Comparison of ENCODE assay signal across 16 cellular contexts in genomic region chr16:85628651-85629050, GRCh38. TPM values are rescaled to one million over a fixed set of nuclear protein-coding genes. Genes with fewer than 3 reads are reported as not detected.
DNase-seq lines count a peak whose midpoint lies in the region; ATAC-seq and TF ChIP-seq lines count a peak whose summit lies in the region.
"Had no signal": no experiment of that assay in that cellular context is flagged by ENCODE, and none has a peak within 500 bp of the region (broad histone marks: within the 10 kb centered on the region; RNA-seq: fewer than 3 reads in every experiment).

No MANE protein-coding gene starts in this region.

- H3K9me3 Mint-ChIP-seq in immature natural killer cell = peaks cover 0 to 5% (median under 1%) of the 10 kb centered on the region in 6 donors

- DNase-seq in 8988T = peak; percentile 85
- no peak for DNase-seq in immature natural killer cell
- no peak for DNase-seq in NCI-H748 treated with DMSO at 0.1 percent for 48 hours (lab: John Stamatoyannopoulos, UW)
- DNase-seq: NCI-H1048; NCI-H774; stimulated activated CD4-positive, alpha-beta T cell treated with anti-CD3 and anti-CD28 coated beads, Interleukin-4, amount 100 ng/mL, for 24 hours; stimulated activated CD8-positive, alpha-beta memory T cell treated with anti-CD3 and anti-CD28 coated beads, Interleukin-4, amount 100 ng/mL, for 48 hours; thyroid gland had no signal

- H3K36me3 Mint-ChIP-seq in immature natural killer cell = peaks cover 3 to 8% (median 6%) of the 10 kb centered on the region in 3 donors

- H3K4me2 ChIP-seq in BLaER1 (peak overlapping the region; percentile 99), SU-DHL-6 (ENCODE audit: low read depth, low read length, poor library complexity, severe bottlenecking) (no peak overlapping the region)

- H3K4me1 ChIP-seq in BLaER1 = peaks cover 92% of the 10 kb centered on the region

- no peaks in the 10 kb centered on the region for H3F3A ChIP-seq in SU-DHL-6 (ENCODE audit: insufficient read depth)

- no peak overlapping the region for H2AFZ ChIP-seq in SU-DHL-6 (ENCODE audit: low read depth, low read length, severe bottlenecking)

- H3K4me3 ChIP-seq in BLaER1 (no peak overlapping the region), SU-DHL-6 (ENCODE audit: insufficient read depth, low read length, poor library complexity, severe bottlenecking) (no peak overlapping the region)
- H3K4me3 ChIP-seq: ascending aorta, thyroid gland had no signal

- peaks cover 60 to 74% of the 10 kb centered on the region in 2 donors for H3K4me1 Mint-ChIP-seq in immature natural killer cell

- H3K9me3 ChIP-seq in BLaER1 (peaks cover 14% of the 10 kb centered on the region), SU-DHL-6 (ENCODE audit: insufficient read depth, low read length) (no peaks in the 10 kb centered on the region)
- H3K9me3 ChIP-seq: thyroid gland had no signal

- peak; percentile 29 for TF ChIP-seq CTCF in SU-DHL-6 (IDR thresholded peaks at IDR 0.05; ENCODE audit: insufficient read depth, low read length, poor library complexity, severe bottlenecking)

- H3K9ac ChIP-seq in BLaER1 (no peak overlapping the region), SU-DHL-6 (ENCODE audit: low read length) (no peak overlapping the region)

- H3K4me3 Mint-ChIP-seq in immature natural killer cell = peak overlapping the region in 4 of 5 donors; percentile 27 to 54 (median 46)

- H4K20me1 ChIP-seq in BLaER1 (peaks cover 100% of the 10 kb centered on the region), SU-DHL-6 (ENCODE audit: low read depth, low read length) (no peaks in the 10 kb centered on the region)

- H3K79me2 ChIP-seq in SU-DHL-6 (ENCODE audit: insufficient read depth, low read length) = no peaks in the 10 kb centered on the region

- H3K27me3 ChIP-seq in BLaER1 = no peaks in the 10 kb centered on the region
- no peaks in the 10 kb centered on the region for H3K27me3 ChIP-seq in SU-DHL-6 (ENCODE audit: low read length)
- H3K27me3 ChIP-seq: ascending aorta, thyroid gland had no signal

- H3K27ac ChIP-seq in BLaER1 = peak overlapping the region; percentile 72
- no peak overlapping the region for H3K27ac ChIP-seq in SU-DHL-6 (ENCODE audit: low read depth, low read length)
- H3K27ac ChIP-seq: ascending aorta, RWPE1, thyroid gland had no signal

- H3K9me2 ChIP-seq in SU-DHL-6 (replicated peaks; ENCODE audit: insufficient read depth, low read length) = no peaks in the 10 kb centered on the region

- H3K27ac Mint-ChIP-seq in immature natural killer cell = peak overlapping the region; percentile 30 to 83 (median 78)
- H3K27ac Mint-ChIP-seq: activated T-helper 2 cell treated with anti-CD3 and anti-CD28 coated beads, Interferon-gamma antibody, Interleukin-2, Interleukin-4, amounts not matched to agents 10 μg/mL and 5 μg/mL and 100 μg/mL, durations not matched to agents 14 hours and 24 hours and 36 hours had no signal

- H3K36me3 ChIP-seq in BLaER1 (peaks cover 67% of the 10 kb centered on the region), SU-DHL-6 (ENCODE audit: low read length) (no peaks in the 10 kb centered on the region)
- H3K36me3 ChIP-seq: ascending aorta, thyroid gland had no signal

- peaks cover 2 to 17% (median 8%) of the 10 kb centered on the region in 3 donors for H3K27me3 Mint-ChIP-seq in immature natural killer cell (ENCODE audit: low read depth in 3 of 3)

- ATAC-seq in HG03175 (IDR thresholded peaks at IDR 0.05; ENCODE audit: unreplicated experiment) = no peak
- ATAC-seq in HG03571 (IDR thresholded peaks at IDR 0.05; ENCODE audit: unreplicated experiment) = no peak
- no peak for ATAC-seq in HG03442 (IDR thresholded peaks at IDR 0.05; ENCODE audit: unreplicated experiment)

RNA-seq across cellular contexts. Expression of gene GSE1, which starts 15.5 kb away (rescaled TPM):
- polyA plus RNA-seq in immature natural killer cell = 1 to 10 TPM in 2 of 3 donors, under 1 TPM in 1; 0.15 to 9.4 (median 2.9) TPM
